16 cellular contexts compared by ENCODE assay signal in the genomic region with DNA sequence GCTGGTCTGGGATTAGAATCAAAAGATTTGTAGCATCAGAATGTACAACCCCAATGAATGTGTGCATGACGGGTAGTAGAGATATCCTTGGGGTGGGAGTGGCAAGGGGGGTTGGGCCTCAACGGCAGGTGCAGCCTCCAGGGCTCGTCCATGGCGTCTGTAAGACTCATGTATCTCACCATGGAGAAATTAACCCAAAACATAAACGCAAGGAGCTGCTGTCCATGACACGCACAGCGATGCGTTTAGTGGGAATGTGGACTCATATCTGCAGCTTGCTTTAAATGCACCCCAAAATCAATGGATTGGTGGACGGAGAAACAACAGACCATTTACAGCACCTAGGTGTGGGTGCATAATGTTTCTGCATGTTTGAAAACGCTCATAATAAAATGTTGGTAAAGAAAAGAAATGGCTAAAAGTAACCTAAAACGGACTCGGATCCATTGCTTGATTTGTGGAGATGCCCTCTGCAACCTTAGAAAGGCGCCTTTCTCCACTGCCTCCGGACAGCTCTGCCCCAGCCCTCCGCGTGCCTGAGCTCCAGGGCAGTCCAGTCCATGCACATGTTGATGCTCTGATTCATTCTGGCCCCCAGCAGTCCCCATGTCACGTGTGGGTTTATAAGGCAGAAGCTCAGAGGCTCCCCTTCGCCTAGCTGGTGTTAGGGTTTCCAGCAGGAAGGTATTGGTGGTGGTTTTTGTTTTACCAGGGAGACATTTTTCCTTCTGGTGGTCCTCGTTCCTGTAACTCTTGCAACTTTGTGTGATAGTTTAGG. TPM values are rescaled to one million over a fixed set of nuclear protein-coding genes. Genes with fewer than 3 reads are reported as not detected.
DNase-seq lines count a peak whose midpoint lies in the region; TF ChIP-seq lines count a peak whose summit lies in the region.
"Had no signal": no experiment of that assay in that cellular context is flagged by ENCODE, and none has a peak within 500 bp of the region (broad histone marks: within the 10 kb centered on the region; RNA-seq: fewer than 3 reads in every experiment).

No MANE protein-coding gene starts in this region.

- H3K4me1 Mint-ChIP-seq in MCF 10A (ENCODE audit: insufficient read depth, unreplicated experiment): peaks cover 2% of the 10 kb centered on the region

- TF ChIP-seq CTCF in Peyer's patch (IDR thresholded peaks at IDR 0.05): no peak
- no peak for TF ChIP-seq CTCF in MCF 10A (IDR thresholded peaks at IDR 0.05; ENCODE audit: unreplicated experiment)
- no peak for TF ChIP-seq CTCF in spleen (IDR thresholded peaks at IDR 0.05 in 8 of 11, conservative IDR thresholded peaks at IDR 0.05 in 3 of 11)

- H3K4me1 ChIP-seq in Peyer's patch (no peaks in the 10 kb centered on the region), spleen (no peaks in the 10 kb centered on the region)
- H3K4me1 ChIP-seq: body of pancreas, foreskin keratinocyte had no signal

- 90 to 96% (median 94%) methylated on average over 19 of the region's 19 CpGs for WGBS in spleen, 5 donors

- intact Hi-C loops in MCF 10A (cut with micrococcal nuclease): no loop called here
- intact Hi-C loops in spleen (cut with DNase I; ENCODE audit: low total_unique reads): no loop called here

- H3K36me3 ChIP-seq in Peyer's patch (peaks cover 0 to 80% (median 0%) of the 10 kb centered on the region in 3 donors), spleen (peaks cover 0 to 86% (median 70%) of the 10 kb centered on the region in 6 donors)

- H3K27me3 ChIP-seq in Peyer's patch (no peaks in the 10 kb centered on the region), spleen (replicated peaks in 1 of 7) (no peaks in the 10 kb centered on the region)
- H3K27me3 ChIP-seq: body of pancreas, foreskin keratinocyte had no signal

- no peaks in the 10 kb centered on the region for H3K9me3 ChIP-seq in Peyer's patch
- no peaks in the 10 kb centered on the region for H3K9me3 ChIP-seq in spleen
- H3K9me3 ChIP-seq: body of pancreas had no signal

- TF ChIP-seq POLR2A in Peyer's patch (IDR thresholded peaks at IDR 0.05) (no peak), spleen (IDR thresholded peaks at IDR 0.05) (no peak)

- CTCF ChIA-PET in MCF 10A (lab: Yijun Ruan, JAX): interaction anchor here (0.8 to 1.5 kb wide), 4 partner anchors 9 to 255 kb away, joined by 3 to 5 read pairs (median 4); no protein-coding TSS in a partner anchor

- POLR2A ChIA-PET in MCF 10A (lab: Yijun Ruan, JAX): interaction anchor here (0.7 to 1.7 kb wide), 4 partner anchors 19 to 196 kb away, joined by 3 to 7 read pairs (median 4); a partner anchor contains a TSS

- no peak overlapping the region for H3K27ac Mint-ChIP-seq in MCF 10A (ENCODE audit: low read depth, unreplicated experiment)
- H3K27ac Mint-ChIP-seq: effector memory CD8-positive, alpha-beta T cell; type B pancreatic cell had no signal

- H3K4me3 ChIP-seq in Peyer's patch: no peak overlapping the region
- no peak overlapping the region for H3K4me3 ChIP-seq in spleen
- H3K4me3 ChIP-seq: body of pancreas had no signal

- no peaks in the 10 kb centered on the region for H3K9me3 Mint-ChIP-seq in MCF 10A (ENCODE audit: unreplicated experiment)
- H3K9me3 Mint-ChIP-seq: effector memory CD8-positive, alpha-beta T cell; type B pancreatic cell had no signal

- peaks cover 97% of the 10 kb centered on the region for H3K36me3 Mint-ChIP-seq in MCF 10A (ENCODE audit: insufficient read depth, unreplicated experiment)

- no peaks in the 10 kb centered on the region for H3K27me3 Mint-ChIP-seq in MCF 10A (ENCODE audit: insufficient read depth, unreplicated experiment)
- H3K27me3 Mint-ChIP-seq: effector memory CD8-positive, alpha-beta T cell; type B pancreatic cell had no signal

- H3K27ac ChIP-seq in Peyer's patch (peak overlapping the region in 1 of 4 donors; percentile 31), spleen (no peak overlapping the region)
- H3K27ac ChIP-seq: body of pancreas, foreskin keratinocyte had no signal

- TSS peak; percentile 1 for BruUV-seq in MCF 10A (replicated peaks; lab: Mats Ljungman, UMichigan)

- peak in 2 of 3 donors; percentile 21 to 24 for DNase-seq in Peyer's patch
- DNase-seq in MCF 10A (ENCODE audit: unreplicated experiment): no peak
- peak; percentile 19 for DNase-seq in islet precursor cell
- peak; percentile 37 for DNase-seq in spleen
- no peak for DNase-seq in NCI-H446 (lab: John Stamatoyannopoulos, UW)
- no peak for DNase-seq in activated T-cell treated with anti-CD3 and anti-CD28 coated beads, Interleukin-2, amount 50 U/mL, for 48 hours
- DNase-seq in ecto neural progenitor cell (ENCODE audit: low spot score): no peak
- no peak for DNase-seq in COLO668 (lab: John Stamatoyannopoulos, UW; ENCODE audit: unreplicated experiment)
- DNase-seq: activated CD4-positive, alpha-beta T cell treated with anti-CD3 and anti-CD28 coated beads for 4 hours; effector memory CD8-positive, alpha-beta T cell; foreskin keratinocyte; NCI-H187 treated with DMSO at 0.1 percent for 48 hours; NCI-H774; RPMI8226 had no signal

- H3K4me3 Mint-ChIP-seq in MCF 10A (ENCODE audit: unreplicated experiment): no peak overlapping the region
- H3K4me3 Mint-ChIP-seq: effector memory CD8-positive, alpha-beta T cell; type B pancreatic cell had no signal

RNA-seq across cellular contexts. Expression of a gene that starts 24.5 kb away (rescaled TPM):
- total RNA-seq in Peyer's patch: 100 to 1,000 TPM in 2 of 4 donors, 10 to 100 TPM in 2; 88.3 to 154 (median 124) TPM
- 375 and 435 TPM in 2 replicates for total RNA-seq in MCF 10A (2022)
- total RNA-seq in spleen: 10 to 100 TPM; 27.0 to 47.8 (median 34.4) TPM
- polyA plus RNA-seq in spleen: 10 to 100 TPM; 10.5 to 29.4 (median 18.2) TPM

Comparison
In these comparisons a context has a peak if more than half of its experiments do, and no peak if none do; other contexts are left out.
1. DNase-seq: peak in Peyer's patch (2 of 3), islet precursor cell (single experiment) and spleen (single experiment); none in MCF 10A (single experiment), NCI-H446 (0 of 2), activated T-cell treated with anti-CD3 and anti-CD28 coated beads, Interleukin-2, amount 50 U/mL, for 48 hours (0 of 2), ecto neural progenitor cell (single experiment) and COLO668 (single experiment).